In genomic region chr2:31675485-31675901, GRCh38 we compare ENCODE assay signal across 12 cellular contexts.
DNase-seq lines count a peak whose midpoint lies in the region; TF ChIP-seq lines count a peak whose summit lies in the region.
"Had no signal": no experiment of that assay in that cellular context is flagged by ENCODE, and none has a peak within 500 bp of the region (broad histone marks: within the 10 kb centered on the region; RNA-seq: fewer than 3 reads in every experiment).

No MANE protein-coding gene starts in this region.

- CTCF ChIA-PET in A673 (lab: Charles Lee): no interaction called here

- no peak overlapping the region for H3K4me3 ChIP-seq in A673 (ENCODE audit: low read depth, low read length, poor library complexity, severe bottlenecking)

- no peaks in the 10 kb centered on the region for H3K9me3 ChIP-seq in A673 (ENCODE audit: low read depth, low read length, poor library complexity, severe bottlenecking)

- intact Hi-C loops in A673 (cut with micrococcal nuclease; ENCODE audit: unreplicated experiment): no loop called here

- no TSS peak for BruUV-seq in A673 (replicated peaks; lab: Mats Ljungman, UMichigan)

- H3K36me3 ChIP-seq in A673 (ENCODE audit: insufficient read depth, low read length, poor library complexity, severe bottlenecking): no peaks in the 10 kb centered on the region

- peaks cover 8% of the 10 kb centered on the region for H3K27me3 ChIP-seq in A673 (replicated peaks; ENCODE audit: insufficient read depth, low read depth, low read length, poor library complexity)

- peak; percentile 28 for DNase-seq in A673 (ENCODE audit: low spot score)
- no peak for DNase-seq in GM13976 (ENCODE audit: low spot score)
- DNase-seq in RKO (ENCODE audit: low spot score): peak; percentile 15
- peak; percentile 71 for DNase-seq in iPS DF 4.7 (ENCODE audit: extremely low read depth, low spot score)
- no peak for DNase-seq in stimulated activated CD4-positive, alpha-beta T cell treated with anti-CD3 and anti-CD28 coated beads, Interleukin-2, amount 100 ng/mL, for 48 hours
- no peak for DNase-seq in NCI-H1436 (lab: John Stamatoyannopoulos, UW)
- DNase-seq in NCI-H2107 (lab: John Stamatoyannopoulos, UW): no peak
- DNase-seq in kidney glomerular epithelial cell (lab: John Stamatoyannopoulos, UW): no peak
- DNase-seq: activated CD8-positive, alpha-beta memory T cell treated with anti-CD3 and anti-CD28 coated beads, Interleukin-2, amount 50 U/mL, for 48 hours; EL; NCI-H226; stimulated activated naive CD8-positive, alpha-beta T cell treated with anti-CD3 and anti-CD28 coated beads, Interleukin-15, amount 100 ng/mL, for 72 hours had no signal

- TF ChIP-seq CTCF in A673 (conservative IDR thresholded peaks at IDR 0.05; ENCODE audit: low read depth, low read length) (peak; percentile 43; the same call in 1 of the 2 replicates), GM13976 (IDR thresholded peaks at IDR 0.05; ENCODE audit: borderline replicate concordance, control extremely low read depth, extremely low read depth, insufficient read depth, missing control alignments) (peak; percentile 12)

- POLR2A ChIA-PET in A673 (lab: Charles Lee; ENCODE audit: low non-redundant PET): no interaction called here

- in situ Hi-C loops in GM13976 (cut with MboI; ENCODE audit: low sequenced_read_pairs, unreplicated experiment): no loop called here

- no peak overlapping the region for H3K27ac ChIP-seq in A673 (ENCODE audit: low read depth, low read length, poor library complexity, severe bottlenecking)

- no peaks in the 10 kb centered on the region for H3K4me1 ChIP-seq in A673 (ENCODE audit: insufficient read depth, low read length, poor library complexity, severe bottlenecking)

Comparison
In these comparisons a context has a peak if more than half of its experiments do, and no peak if none do; other contexts are left out.
1. DNase-seq: peak in A673 (single experiment), RKO (single experiment) and iPS DF 4.7 (single experiment); none in GM13976 (single experiment), stimulated activated CD4-positive, alpha-beta T cell treated with anti-CD3 and anti-CD28 coated beads, Interleukin-2, amount 100 ng/mL, for 48 hours (0 of 2), NCI-H1436 (single experiment), NCI-H2107 (single experiment) and kidney glomerular epithelial cell (single experiment).